ENCODE assay signal across 8 cellular contexts in genomic region chr1:17661546-17662157, GRCh38.
DNase-seq lines count a peak whose midpoint lies in the region; ATAC-seq, FAIRE-seq and TF ChIP-seq lines count a peak whose summit lies in the region.

No MANE protein-coding gene starts in this region.

- H3K4me3 Mint-ChIP-seq in activated T-helper 1 cell treated with anti-CD3 and anti-CD28 coated beads, Interleukin-12 subunit alpha, Interleukin-12 subunit beta, Interleukin-2, Interleukin-4 antibody, amounts not matched to agents 30 ng/mL and 10 ng/mL and 1 ng/mL, durations not matched to agents 14 hours and 24 hours and 36 hours: no peak overlapping the region

- intact Hi-C loops in activated T-helper 1 cell treated with anti-CD3 and anti-CD28 coated beads, Interleukin-12 subunit alpha, Interleukin-12 subunit beta, Interleukin-2, Interleukin-4 antibody, amounts not matched to agents 30 ng/mL and 10 ng/mL and 1 ng/mL, durations not matched to agents 14 hours and 24 hours and 36 hours (cut with micrococcal nuclease): loop anchor here (5.0 kb wide), 1 partner anchor 921 kb away; no protein-coding TSS in a partner anchor

- H3K4me1 ChIP-seq in OCI-LY1 (ENCODE audit: insufficient read depth, low read length, severe bottlenecking): no peaks in the 10 kb centered on the region
- no peaks in the 10 kb centered on the region for H3K4me1 ChIP-seq in osteoblast (ENCODE audit: insufficient read depth, low read length)

- H3K27me3 Mint-ChIP-seq in activated T-helper 1 cell treated with anti-CD3 and anti-CD28 coated beads, Interleukin-12 subunit alpha, Interleukin-12 subunit beta, Interleukin-2, Interleukin-4 antibody, amounts not matched to agents 30 ng/mL and 10 ng/mL and 1 ng/mL, durations not matched to agents 14 hours and 24 hours and 36 hours (ENCODE audit: insufficient read depth): no peaks in the 10 kb centered on the region

- H3F3A ChIP-seq in OCI-LY1 (ENCODE audit: insufficient read depth, low read length): no peaks in the 10 kb centered on the region

- H3K9me3 ChIP-seq in OCI-LY1 (ENCODE audit: low read length) (no peaks in the 10 kb centered on the region), osteoblast (ENCODE audit: low read depth, low read length) (no peaks in the 10 kb centered on the region)

- H3K36me3 ChIP-seq in OCI-LY1 (ENCODE audit: insufficient read depth, low read length): no peaks in the 10 kb centered on the region
- H3K36me3 ChIP-seq in osteoblast (ENCODE audit: insufficient read depth, low read length): peaks cover 37% of the 10 kb centered on the region

- TF ChIP-seq POLR2A in GM12891 (IDR thresholded peaks at IDR 0.05; ENCODE audit: low read depth, low read length): no peak

- no peak overlapping the region for H3K27ac Mint-ChIP-seq in activated T-helper 1 cell treated with anti-CD3 and anti-CD28 coated beads, Interleukin-12 subunit alpha, Interleukin-12 subunit beta, Interleukin-2, Interleukin-4 antibody, amounts not matched to agents 30 ng/mL and 10 ng/mL and 1 ng/mL, durations not matched to agents 14 hours and 24 hours and 36 hours

- no peaks in the 10 kb centered on the region for H4K20me1 ChIP-seq in OCI-LY1 (ENCODE audit: insufficient read depth, low read length)
- H4K20me1 ChIP-seq in osteoblast (ENCODE audit: insufficient read depth, low read length): peaks cover 18% of the 10 kb centered on the region

- H3K27ac ChIP-seq in OCI-LY1 (ENCODE audit: low read depth, low read length, poor library complexity, severe bottlenecking) (no peak overlapping the region), osteoblast (ENCODE audit: low read depth, low read length) (no peak overlapping the region)

- H3K9me2 ChIP-seq in OCI-LY1 (ENCODE audit: low read depth, low read length): no peaks in the 10 kb centered on the region

- no peaks in the 10 kb centered on the region for H3K4me1 Mint-ChIP-seq in activated T-helper 1 cell treated with anti-CD3 and anti-CD28 coated beads, Interleukin-12 subunit alpha, Interleukin-12 subunit beta, Interleukin-2, Interleukin-4 antibody, amounts not matched to agents 30 ng/mL and 10 ng/mL and 1 ng/mL, durations not matched to agents 14 hours and 24 hours and 36 hours (ENCODE audit: low read depth)

- peak; percentile 68 for FAIRE-seq in GM12891 (lab: Jason Lieb, UNC)

- H3K4me2 ChIP-seq in OCI-LY1 (ENCODE audit: low read length) (no peak overlapping the region), osteoblast (ENCODE audit: insufficient read depth, low read length) (no peak overlapping the region)

- H3K9ac ChIP-seq in OCI-LY1 (ENCODE audit: low read length): no peak overlapping the region

- ATAC-seq in HG03565 (IDR thresholded peaks at IDR 0.05; ENCODE audit: unreplicated experiment): no peak

- H3K27me3 ChIP-seq in OCI-LY1 (ENCODE audit: insufficient read depth, low read length) (no peaks in the 10 kb centered on the region), osteoblast (ENCODE audit: insufficient read depth, low read length) (no peaks in the 10 kb centered on the region)

- H2AFZ ChIP-seq in OCI-LY1 (ENCODE audit: low read length): no peak overlapping the region
- H2AFZ ChIP-seq in osteoblast (ENCODE audit: low read length): no peak overlapping the region

- TF ChIP-seq CTCF in AG10803 (conservative IDR thresholded peaks at IDR 0.05; ENCODE audit: low read length) (peak; percentile 79), OCI-LY1 (IDR thresholded peaks at IDR 0.05; ENCODE audit: low read length) (peak; percentile 86), fibroblast of villous mesenchyme (IDR thresholded peaks at IDR 0.05; ENCODE audit: insufficient read depth, low read depth, low read length) (peak; percentile 85), osteoblast (IDR thresholded peaks at IDR 0.05; ENCODE audit: extremely low read depth, low read depth, low read length) (peak; percentile 86)

- no peaks in the 10 kb centered on the region for H3K36me3 Mint-ChIP-seq in activated T-helper 1 cell treated with anti-CD3 and anti-CD28 coated beads, Interleukin-12 subunit alpha, Interleukin-12 subunit beta, Interleukin-2, Interleukin-4 antibody, amounts not matched to agents 30 ng/mL and 10 ng/mL and 1 ng/mL, durations not matched to agents 14 hours and 24 hours and 36 hours (ENCODE audit: low read depth)

- H3K79me2 ChIP-seq in OCI-LY1 (ENCODE audit: insufficient read depth, low read length) (no peaks in the 10 kb centered on the region), osteoblast (ENCODE audit: insufficient read depth, low read length) (no peaks in the 10 kb centered on the region)

- no peaks in the 10 kb centered on the region for H3K9me3 Mint-ChIP-seq in activated T-helper 1 cell treated with anti-CD3 and anti-CD28 coated beads, Interleukin-12 subunit alpha, Interleukin-12 subunit beta, Interleukin-2, Interleukin-4 antibody, amounts not matched to agents 30 ng/mL and 10 ng/mL and 1 ng/mL, durations not matched to agents 14 hours and 24 hours and 36 hours

- peak; percentile 34 for DNase-seq in AG10803 (ENCODE audit: low read depth)
- peak; percentile 88 for DNase-seq in GM12891 (ENCODE audit: insufficient read length, low spot score)
- DNase-seq in activated T-helper 1 cell treated with anti-CD3 and anti-CD28 coated beads, Interleukin-12 subunit alpha, Interleukin-12 subunit beta, Interleukin-2, Interleukin-4 antibody, amounts not matched to agents 30 ng/mL and 10 ng/mL and 1 ng/mL, durations not matched to agents 14 hours and 24 hours and 36 hours (ENCODE audit: low spot score): peak; percentile 17
- peak; percentile 50 for DNase-seq in fibroblast of villous mesenchyme (ENCODE audit: low read depth)
- DNase-seq in osteoblast (ENCODE audit: insufficient read length, low spot score, missing footprints): peak; percentile 98
- DNase-seq in ureter (ENCODE audit: low spot score): peak; percentile 57

- H3K4me3 ChIP-seq in AG10803 (ENCODE audit: low read length) (no peak overlapping the region), OCI-LY1 (ENCODE audit: low read depth, low read length, poor library complexity, severe bottlenecking) (no peak overlapping the region), fibroblast of villous mesenchyme (ENCODE audit: low read depth, low read length) (no peak overlapping the region), osteoblast (ENCODE audit: insufficient read depth, low read length) (no peak overlapping the region)

TF ChIP-seq in GM12891, 5 proteins besides CTCF, POLR2A, EP300 and RAD21:
- peak; percentile 8; the same call in 1 of the 2 replicates for TF ChIP-seq POU2F2 (IDR thresholded peaks at IDR 0.05; ENCODE audit: low read depth, low read length)
- no peak for TF ChIP-seq SPI1 (IDR thresholded peaks at IDR 0.05; ENCODE audit: low read depth, low read length)
- TF ChIP-seq TAF1 (IDR thresholded peaks at IDR 0.05; ENCODE audit: low read depth, low read length): no peak

Comparison
In these comparisons a context has a peak if more than half of its experiments do, and no peak if none do; other contexts are left out.
1. DNase-seq: peak in every context shown above with its lines; median percentile 98 in osteoblast; 88 in GM12891; 57 in ureter; 50 in fibroblast of villous mesenchyme; 34 in AG10803; 17 in activated T-helper 1 cell treated with anti-CD3 and anti-CD28 coated beads, Interleukin-12 subunit alpha, Interleukin-12 subunit beta, Interleukin-2, Interleukin-4 antibody, amounts not matched to agents 30 ng/mL and 10 ng/mL and 1 ng/mL, durations not matched to agents 14 hours and 24 hours and 36 hours.